ENCODE assay signal across 8 cellular contexts in the genomic region with DNA sequence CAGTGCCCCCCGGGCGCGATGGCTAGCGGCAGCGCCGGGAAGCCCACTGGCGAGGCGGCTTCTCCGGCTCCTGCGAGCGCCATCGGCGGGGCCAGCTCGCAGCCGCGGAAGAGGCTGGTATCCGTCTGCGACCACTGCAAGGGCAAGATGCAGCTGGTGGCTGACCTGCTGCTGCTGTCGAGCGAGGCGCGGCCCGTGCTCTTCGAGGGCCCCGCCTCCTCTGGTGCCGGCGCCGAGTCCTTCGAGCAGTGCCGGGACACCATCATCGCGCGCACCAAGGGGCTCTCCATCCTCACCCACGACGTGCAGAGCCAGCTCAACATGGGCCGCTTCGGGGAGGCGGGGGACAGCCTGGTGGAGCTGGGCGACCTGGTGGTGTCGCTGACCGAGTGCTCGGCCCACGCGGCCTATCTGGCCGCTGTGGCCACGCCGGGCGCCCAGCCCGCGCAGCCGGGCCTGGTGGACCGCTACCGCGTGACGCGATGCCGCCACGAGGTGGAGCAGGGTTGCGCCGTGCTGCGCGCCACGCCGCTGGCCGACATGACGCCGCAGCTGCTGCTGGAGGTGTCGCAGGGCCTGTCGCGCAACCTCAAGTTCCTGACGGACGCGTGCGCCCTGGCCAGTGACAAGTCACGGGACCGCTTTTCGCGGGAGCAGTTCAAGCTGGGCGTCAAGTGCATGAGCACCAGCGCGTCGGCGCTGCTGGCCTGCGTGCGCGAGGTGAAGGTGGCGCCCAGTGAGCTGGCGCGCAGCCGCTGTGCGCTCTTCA. TPM values are rescaled to one million over a fixed set of nuclear protein-coding genes. Genes with fewer than 3 reads are reported as not detected.
A peak's percentile ranks its signal among the peaks of the same experiment; 100 is the strongest.
DNase-seq lines count a peak whose midpoint lies in the region; ATAC-seq and TF ChIP-seq lines count a peak whose summit lies in the region.

No MANE protein-coding gene starts in this region.

- POLR2A ChIA-PET in T-cell (lab: Charles Lee): interaction anchor here in 1 of 2 donors (1.1 kb wide), 1 partner anchor 28 kb away, joined by 3 read pairs; no protein-coding TSS in a partner anchor

- no peak for ATAC-seq in T-cell (replicated peaks in 1 of 4)
- no peak for ATAC-seq in gastroesophageal sphincter
- ATAC-seq in psoas muscle: no peak
- ATAC-seq in HG03159 (IDR thresholded peaks at IDR 0.05; ENCODE audit: unreplicated experiment): no peak

- H3K36me3 ChIP-seq in gastroesophageal sphincter: peaks cover 0 to 13% of the 10 kb centered on the region in 2 donors
- no peaks in the 10 kb centered on the region for H3K36me3 ChIP-seq in psoas muscle (ENCODE audit: insufficient read depth in 1 of 2, low read depth in 1 of 2)

- no peaks in the 10 kb centered on the region for H3K27me3 ChIP-seq in gastroesophageal sphincter
- H3K27me3 ChIP-seq in psoas muscle (ENCODE audit: insufficient read depth in 3 of 3, low read length in 2 of 3): peaks cover 0 to 55% (median 13%) of the 10 kb centered on the region in 3 donors

- H3K4me1 ChIP-seq in gastroesophageal sphincter (peaks cover 0 to 75% (median 24%) of the 10 kb centered on the region in 3 donors), psoas muscle (peaks cover 3% of the 10 kb centered on the region)

- no peaks in the 10 kb centered on the region for H3K9me3 ChIP-seq in gastroesophageal sphincter
- H3K9me3 ChIP-seq in psoas muscle: no peaks in the 10 kb centered on the region

- WGBS in gastroesophageal sphincter (ENCODE audit: low coverage in 1 of 2), 2 donors: no CpG with 5 or more reads among the region's 91 CpGs
- WGBS in psoas muscle, 3 donors: 52 to 57% (median 56%) methylated on average over 75 to 91 of the region's 91 CpGs

- intact Hi-C loops in psoas muscle (cut with DNase I): loop anchor here in 1 of 2 donors (5.0 kb wide), 1 partner anchor 105 kb away; no protein-coding TSS in a partner anchor

- CTCF ChIA-PET in T-cell (lab: Charles Lee): interaction anchor here in 1 of 2 donors (0.8 kb wide), 1 partner anchor 11 kb away, joined by 3 read pairs; no protein-coding TSS in a partner anchor

- H3K9me3 Mint-ChIP-seq in T-cell: no peaks in the 10 kb centered on the region

- DNase-seq in T-cell (peak in 2 of 34 experiments; percentile 6 to 8), psoas muscle (peak; percentile 29 to 59), germinal center (ENCODE audit: low spot score) (no peak), NCI-H146 treated with DMSO at 0.1 percent for 48 hours (lab: John Stamatoyannopoulos, UW; ENCODE audit: unreplicated experiment) (no peak), SK-N-DZ (ENCODE audit: low spot score) (no peak)

- H3K4me3 ChIP-seq in GM08714 (ENCODE audit: low read length) (peak overlapping the region; percentile 91; the same call in 1 of the 2 replicates), gastroesophageal sphincter (peak overlapping the region; percentile 59 to 96), psoas muscle (peak overlapping the region; percentile 84)

- H3K27me3 Mint-ChIP-seq in T-cell: no peaks in the 10 kb centered on the region

- no peak for TF ChIP-seq POLR2A in gastroesophageal sphincter (IDR thresholded peaks at IDR 0.05)

- TF ChIP-seq EP300 in gastroesophageal sphincter (IDR thresholded peaks at IDR 0.05): no peak

- no peak for TF ChIP-seq CTCF in gastroesophageal sphincter (IDR thresholded peaks at IDR 0.05)
- TF ChIP-seq CTCF in psoas muscle (IDR thresholded peaks at IDR 0.05): no peak

- H3K27ac ChIP-seq in gastroesophageal sphincter (peak overlapping the region; percentile 76 to 99 (median 98)), psoas muscle (peak overlapping the region; percentile 80)

- peaks cover 55 to 61% (median 59%) of the 10 kb centered on the region in 3 donors for H3K4me1 Mint-ChIP-seq in T-cell

- H3K4me3 Mint-ChIP-seq in T-cell: peak overlapping the region; percentile 67 to 93 (median 68)

- H3K27ac Mint-ChIP-seq in T-cell: no peak overlapping the region

- H3K36me3 Mint-ChIP-seq in T-cell: peaks cover 16% of the 10 kb centered on the region

RNA-seq across cellular contexts. Expression of a gene that starts 1.7 kb away (rescaled TPM):
- total RNA-seq in T-cell: 10 to 100 TPM; 10.9 to 36.2 (median 29.8) TPM
- 10 to 100 TPM; 17.0 to 31.9 (median 25.9) TPM for total RNA-seq in gastroesophageal sphincter
- 1 to 10 TPM; 2.4 to 4.4 (median 2.7) TPM for total RNA-seq in psoas muscle
- polyA plus RNA-seq in psoas muscle: 1 to 10 TPM in 1 of 3 donors, under 1 TPM in 2; 0.65 to 5.1 (median 0.82) TPM
- 22.5 and 31.4 TPM in 2 replicates for polyA plus RNA-seq in SK-N-DZ (2014; cell fraction: cytosol; rRNA removed)
- polyA plus RNA-seq in SK-N-DZ (2014; cell fraction: nucleus; rRNA removed): 12.6 and 14.4 TPM in 2 replicates

RNA-seq across cellular contexts. Expression of a gene that starts 12.8 kb away (rescaled TPM):
- total RNA-seq in T-cell (10 to 100 TPM; 17.7 to 32.8 (median 30.7) TPM), gastroesophageal sphincter (10 to 100 TPM; 16.2 to 26.9 (median 20.1) TPM), psoas muscle (1 to 10 TPM; 5.3 to 9.4 (median 6.5) TPM)
- polyA plus RNA-seq in psoas muscle: 1 to 10 TPM; 4.6 to 8.6 (median 7.1) TPM
- polyA plus RNA-seq in SK-N-DZ (2014; cell fraction: cytosol; rRNA removed): 15.2 and 15.7 TPM in 2 replicates
- 9.0 and 12.1 TPM in 2 replicates for polyA plus RNA-seq in SK-N-DZ (2014; cell fraction: nucleus; rRNA removed)

Comparison
In these comparisons a context has a peak if more than half of its experiments do, and no peak if none do; other contexts are left out.
1. DNase-seq: peak in psoas muscle (2 of 2); none in germinal center (single experiment), NCI-H146 treated with DMSO at 0.1 percent for 48 hours (single experiment) and SK-N-DZ (single experiment).
2. Peak in every context shown above with its lines, with median percentiles within 50 percentile points of each other: H3K4me3 ChIP-seq.